ENCODE assay signal across 9 cellular contexts in the genomic region with DNA sequence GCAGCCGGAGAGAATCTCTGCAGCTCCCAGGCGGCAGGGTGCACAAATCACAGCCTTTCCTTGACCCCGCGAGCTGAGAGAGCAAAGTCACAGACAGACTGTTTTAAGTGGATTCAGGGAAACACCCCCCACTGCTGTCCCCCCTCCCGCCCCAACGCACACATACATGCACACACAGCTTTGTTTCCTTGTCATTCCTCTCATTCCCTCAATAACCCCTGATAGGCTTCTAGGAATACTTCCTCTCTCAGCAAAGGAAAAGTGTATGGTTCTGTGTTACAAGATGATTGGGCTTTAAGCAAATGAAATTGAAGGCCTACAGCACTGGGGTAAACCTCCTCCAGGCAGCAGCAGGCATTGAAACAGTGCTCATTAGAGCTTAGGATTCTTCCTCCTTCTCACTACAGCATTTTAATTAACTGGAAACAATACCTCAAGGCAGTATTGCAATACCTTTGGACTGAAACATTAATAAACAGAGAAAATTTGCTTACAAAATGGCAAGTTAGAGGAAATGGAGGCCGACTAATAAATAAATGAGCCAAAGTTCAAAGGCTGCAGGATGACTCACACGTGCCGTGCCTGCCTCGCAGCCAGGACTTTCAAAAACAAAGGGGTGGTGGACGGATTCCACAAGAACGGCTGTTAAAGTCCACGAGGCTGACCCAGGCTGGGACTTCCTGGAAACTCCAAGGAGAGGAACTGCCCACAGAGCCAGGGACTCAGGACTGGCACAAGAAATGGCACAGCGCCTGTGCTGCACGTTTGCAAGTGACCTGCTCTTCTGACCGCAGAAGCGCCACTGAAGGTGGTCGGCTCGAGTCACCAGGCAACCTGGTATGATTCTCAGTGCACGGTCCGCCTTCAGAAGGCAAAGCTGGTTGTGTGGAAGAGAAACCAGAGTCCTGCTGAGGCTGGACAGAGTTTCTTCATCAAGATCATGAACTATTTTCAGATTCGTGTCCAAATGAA.
DNase-seq lines count a peak whose midpoint lies in the region; ATAC-seq, FAIRE-seq and TF ChIP-seq lines count a peak whose summit lies in the region.
"Had no signal": no experiment of that assay in that cellular context is flagged by ENCODE, and none has a peak within 500 bp of the region (broad histone marks: within the 10 kb centered on the region; RNA-seq: fewer than 3 reads in every experiment).

No MANE protein-coding gene starts in this region.

- in situ Hi-C loops in G401 (cut with HindIII; ENCODE audit: low sequenced_read_pairs) = no loop called here

- no peaks in the 10 kb centered on the region for H3K27me3 ChIP-seq in Loucy (ENCODE audit: insufficient read depth, low read length, poor library complexity, severe bottlenecking)
- H3K27me3 ChIP-seq: thyroid gland had no signal

- H3K4me1 ChIP-seq in Loucy (ENCODE audit: insufficient read depth, low read length, poor library complexity, severe bottlenecking) (peaks cover 25% of the 10 kb centered on the region), mucosa of descending colon (ENCODE audit: low read depth) (peaks cover 21% of the 10 kb centered on the region)

- intact Hi-C loops in mucosa of descending colon (cut with DNase I, micrococcal nuclease) = loop anchor here (5.0 to 10.0 kb wide), 2 partner anchors 387 to 395 kb away; partner anchors contain the start of gene NFIL3 (in 1 of the 2)

- no peak overlapping the region for H3K4me3 ChIP-seq in Loucy (ENCODE audit: low read length, poor library complexity, severe bottlenecking)
- H3K4me3 ChIP-seq in cardiac fibroblast (replicated peaks in 1 of 2; ENCODE audit: low read depth in 2 of 2, low read length in 2 of 2) = no peak overlapping the region
- no peak overlapping the region for H3K4me3 ChIP-seq in mucosa of descending colon
- H3K4me3 ChIP-seq: thyroid gland had no signal

- ATAC-seq in mucosa of descending colon = peak; percentile 85

- TF ChIP-seq CTCF in Loucy (conservative IDR thresholded peaks at IDR 0.05; ENCODE audit: low read length) (no peak), cardiac fibroblast (IDR thresholded peaks at IDR 0.05; ENCODE audit: low read depth, low read length) (no peak), mucosa of descending colon (IDR thresholded peaks at IDR 0.05) (no peak)

- H3K9ac ChIP-seq in Loucy (ENCODE audit: low read depth, low read length, poor library complexity, severe bottlenecking) = no peak overlapping the region

- DNase-seq in AG20443 (ENCODE audit: low spot score) = peak; percentile 89
- DNase-seq in cardiac fibroblast (ENCODE audit: low read depth in 2 of 2) = peak; percentile 86 to 87
- DNase-seq in mucosa of descending colon = peak; percentile 71 to 83 (median 74)
- DNase-seq in ureter (ENCODE audit: low spot score) = peak; percentile 69
- no peak for DNase-seq in G401 (ENCODE audit: low spot score)
- DNase-seq in GM19239 (ENCODE audit: insufficient read length, low spot score) = no peak
- DNase-seq in NCI-H526 treated with DMSO at 0.1 percent for 48 hours (lab: John Stamatoyannopoulos, UW) = no peak

- no peaks in the 10 kb centered on the region for H3K79me2 ChIP-seq in Loucy (ENCODE audit: insufficient read depth, low read length)

- H3K4me2 ChIP-seq in Loucy (ENCODE audit: low read depth, low read length, poor library complexity, severe bottlenecking) = peak overlapping the region; percentile 11

- FAIRE-seq in GM19239 (lab: Jason Lieb, UNC) = no peak

- H3K9me3 ChIP-seq in Loucy (ENCODE audit: insufficient read depth, low read depth, low read length) (no peaks in the 10 kb centered on the region), mucosa of descending colon (no peaks in the 10 kb centered on the region)
- H3K9me3 ChIP-seq: thyroid gland had no signal

- no peaks in the 10 kb centered on the region for H4K20me1 ChIP-seq in Loucy (ENCODE audit: insufficient read depth, low read length, poor library complexity, severe bottlenecking)

- H2AFZ ChIP-seq in Loucy (ENCODE audit: low read length) = peak overlapping the region; percentile 25; the same call in 1 of the 2 replicates

- H3K36me3 ChIP-seq in Loucy (ENCODE audit: insufficient read depth, low read length) (no peaks in the 10 kb centered on the region), mucosa of descending colon (ENCODE audit: low read depth) (no peaks in the 10 kb centered on the region)
- H3K36me3 ChIP-seq: thyroid gland had no signal

- H3K9me2 ChIP-seq in Loucy (replicated peaks; ENCODE audit: low read depth, low read length) = no peaks in the 10 kb centered on the region

- H3F3A ChIP-seq in Loucy (ENCODE audit: low read depth) = no peaks in the 10 kb centered on the region

Comparison
In these comparisons a context has a peak if more than half of its experiments do, and no peak if none do; other contexts are left out.
1. DNase-seq: peak in AG20443 (single experiment), cardiac fibroblast (2 of 2), mucosa of descending colon (3 of 3) and ureter (single experiment); none in G401 (single experiment), GM19239 (single experiment) and NCI-H526 treated with DMSO at 0.1 percent for 48 hours (single experiment).